Comparison of ENCODE assay signal across 8 cellular contexts in genomic region chr1:10909697-10910489, GRCh38.
DNase-seq lines count a peak whose midpoint lies in the region; ATAC-seq and TF ChIP-seq lines count a peak whose summit lies in the region.

No MANE protein-coding gene starts in this region.

- no peaks in the 10 kb centered on the region for H3K27me3 ChIP-seq in CD4-positive, CD25-positive, alpha-beta regulatory T cell (ENCODE audit: control insufficient read depth, insufficient read depth, low read length)
- no peaks in the 10 kb centered on the region for H3K27me3 ChIP-seq in adrenal gland

- H3K4me1 ChIP-seq in CD4-positive, CD25-positive, alpha-beta regulatory T cell (ENCODE audit: control insufficient read depth, insufficient read depth, low read length, poor library complexity, severe bottlenecking), result peaks cover 15% of the 10 kb centered on the region
- no peaks in the 10 kb centered on the region for H3K4me1 ChIP-seq in adrenal gland (replicated peaks in 1 of 2)

- peak; percentile 46 to 67 (median 63) for DNase-seq in CD4-positive, CD25-positive, alpha-beta regulatory T cell
- DNase-seq in HFFc6 (no peak), T-helper 17 cell (peak; percentile 44 to 70 (median 52)), adrenal gland (peak; percentile 31 to 66 (median 44)), left lobe of liver (ENCODE audit: low spot score) (no peak)
- peak; percentile 71 for DNase-seq in stimulated activated CD8-positive, alpha-beta memory T cell treated with anti-CD3 and anti-CD28 coated beads, Interleukin-4, amount 100 ng/mL, for 24 hours (ENCODE audit: low read depth)

- H3K27ac Mint-ChIP-seq in CD4-positive, CD25-positive, alpha-beta regulatory T cell, result no peak overlapping the region
- H3K27ac Mint-ChIP-seq in HFFc6 (no peak overlapping the region), T-helper 17 cell (no peak overlapping the region)

- H3K27ac ChIP-seq in CD4-positive, CD25-positive, alpha-beta regulatory T cell (ENCODE audit: insufficient read depth, low read length, poor library complexity, severe bottlenecking), result no peak overlapping the region
- no peak overlapping the region for H3K27ac ChIP-seq in adrenal gland

- WGBS in adrenal gland, 4 donors, result 46 to 53% (median 52%) methylated on average over 8 to 16 of the region's 16 CpGs

- TF ChIP-seq CTCF in HFFc6 (IDR thresholded peaks at IDR 0.05) (peak; percentile 75), adrenal gland (IDR thresholded peaks at IDR 0.05) (peak in 5 of 6 experiments; percentile 7 to 42 (median 19))

- peak; percentile 74 to 80 for ATAC-seq in CD4-positive, CD25-positive, alpha-beta regulatory T cell (ENCODE audit: low read depth in 2 of 2)
- ATAC-seq in T-helper 17 cell (peak; percentile 84), left lobe of liver (peak; percentile 67), GM21447 (IDR thresholded peaks at IDR 0.05; ENCODE audit: unreplicated experiment) (no peak), HG03039 (IDR thresholded peaks at IDR 0.05; ENCODE audit: unreplicated experiment) (no peak)

- intact Hi-C loops in adrenal gland (cut with DNase I), result no loop called here

- no peak for TF ChIP-seq POLR2A in adrenal gland (IDR thresholded peaks at IDR 0.05)

- peaks cover 7% of the 10 kb centered on the region for H3K27me3 Mint-ChIP-seq in CD4-positive, CD25-positive, alpha-beta regulatory T cell
- H3K27me3 Mint-ChIP-seq in HFFc6 (ENCODE audit: insufficient read depth) (peaks cover 56% of the 10 kb centered on the region), T-helper 17 cell (peaks cover 16% of the 10 kb centered on the region)

- H3K9me3 Mint-ChIP-seq in CD4-positive, CD25-positive, alpha-beta regulatory T cell, result no peaks in the 10 kb centered on the region
- H3K9me3 Mint-ChIP-seq in HFFc6, result no peaks in the 10 kb centered on the region

- H3K4me3 ChIP-seq in CD4-positive, CD25-positive, alpha-beta regulatory T cell (ENCODE audit: low read depth, low read length), result no peak overlapping the region
- H3K4me3 ChIP-seq in adrenal gland, result no peak overlapping the region

- no peaks in the 10 kb centered on the region for H3K9me3 ChIP-seq in CD4-positive, CD25-positive, alpha-beta regulatory T cell (ENCODE audit: control insufficient read depth in 2 of 2, low read length in 2 of 2)
- H3K9me3 ChIP-seq in T-helper 17 cell (ENCODE audit: control insufficient read depth, low read length, poor library complexity, severe bottlenecking) (no peaks in the 10 kb centered on the region), adrenal gland (replicated peaks in 1 of 3) (no peaks in the 10 kb centered on the region)

- no peak overlapping the region for H3K4me3 Mint-ChIP-seq in CD4-positive, CD25-positive, alpha-beta regulatory T cell
- H3K4me3 Mint-ChIP-seq in HFFc6, result no peak overlapping the region
- H3K4me3 Mint-ChIP-seq in T-helper 17 cell, result no peak overlapping the region

- H3K4me1 Mint-ChIP-seq in CD4-positive, CD25-positive, alpha-beta regulatory T cell, result peaks cover 0 to 19% (median 0%) of the 10 kb centered on the region in 4 donors
- H3K4me1 Mint-ChIP-seq in HFFc6 (ENCODE audit: low read depth) (no peaks in the 10 kb centered on the region), T-helper 17 cell (peaks cover 5% of the 10 kb centered on the region)

- H3K36me3 ChIP-seq in CD4-positive, CD25-positive, alpha-beta regulatory T cell (ENCODE audit: control insufficient read depth, insufficient read depth, low read length), result no peaks in the 10 kb centered on the region
- H3K36me3 ChIP-seq in adrenal gland (replicated peaks in 1 of 2), result no peaks in the 10 kb centered on the region

- H3K36me3 Mint-ChIP-seq in CD4-positive, CD25-positive, alpha-beta regulatory T cell, result no peaks in the 10 kb centered on the region
- H3K36me3 Mint-ChIP-seq in HFFc6 (ENCODE audit: low read depth) (no peaks in the 10 kb centered on the region), T-helper 17 cell (ENCODE audit: low read depth) (no peaks in the 10 kb centered on the region)

Comparison
In these comparisons a context has a peak if more than half of its experiments do, and no peak if none do; other contexts are left out.
1. ATAC-seq: peak in CD4-positive, CD25-positive, alpha-beta regulatory T cell (2 of 2), T-helper 17 cell (single experiment) and left lobe of liver (single experiment); none in GM21447 (single experiment) and HG03039 (single experiment).
2. DNase-seq: peak in CD4-positive, CD25-positive, alpha-beta regulatory T cell (3 of 3), T-helper 17 cell (3 of 3), adrenal gland (7 of 7) and stimulated activated CD8-positive, alpha-beta memory T cell treated with anti-CD3 and anti-CD28 coated beads, Interleukin-4, amount 100 ng/mL, for 24 hours (single experiment); none in HFFc6 (single experiment) and left lobe of liver (single experiment).